24 cellular contexts compared by ENCODE assay signal in genomic region chr13:80928241-80928640, GRCh38.
DNase-seq lines count a peak whose midpoint lies in the region; ATAC-seq, FAIRE-seq and TF ChIP-seq lines count a peak whose summit lies in the region.
"Had no signal": no experiment of that assay in that cellular context is flagged by ENCODE, and none has a peak within 500 bp of the region (broad histone marks: within the 10 kb centered on the region; RNA-seq: fewer than 3 reads in every experiment).

No MANE protein-coding gene starts in this region.

- H2AFZ ChIP-seq in HepG2 (ENCODE audit: low read length), result no peak overlapping the region
- peak overlapping the region; percentile 39; the same call in 1 of the 2 replicates for H2AFZ ChIP-seq in PC-9
- peak overlapping the region; percentile 61 for H2AFZ ChIP-seq in neural progenitor cell (replicated peaks)
- H2AFZ ChIP-seq in smooth muscle cell (ENCODE audit: low read depth), result peak overlapping the region; percentile 5
- H2AFZ ChIP-seq in hepatocyte, result no peak overlapping the region

- no peak for TF ChIP-seq RAD21 in HepG2 (CRISPR knock-in tag; IDR thresholded peaks at IDR 0.05)

- H3K27ac Mint-ChIP-seq in neural progenitor cell, result no peak overlapping the region
- H3K27ac Mint-ChIP-seq: B cell; CD4-positive, alpha-beta T cell; CD8-positive, alpha-beta T cell had no signal

- DNase-seq in HepG2 (ENCODE audit: low spot score), result no peak
- DNase-seq in right lobe of liver, result no peak
- DNase-seq in PC-9, result no peak
- DNase-seq in neural progenitor cell (ENCODE audit: low spot score), result no peak
- no peak for DNase-seq in smooth muscle cell (lab: John Stamatoyannopoulos, UW; ENCODE audit: unreplicated experiment)
- no peak for DNase-seq in NCI-H1105 treated with DMSO at 0.1 percent for 48 hours (lab: John Stamatoyannopoulos, UW)
- DNase-seq in hepatocyte (ENCODE audit: low spot score), result no peak
- no peak for DNase-seq in activated T-cell treated with anti-CD3 and anti-CD28 coated beads, Interleukin-2, amount 50 U/mL, for 1 hour
- DNase-seq: AML-193; Caco-2; Calu3; CD4-positive, alpha-beta T cell; CD8-positive, alpha-beta T cell; DMS79 treated with DMSO at 0.1 percent for 48 hours; GF-D8 had no signal

- in situ Hi-C loops in HepG2 (cut with HindIII; ENCODE audit: extremely low pct_ligation_motif_present, low pct_unique_long_range_greater_than_20kb), result no loop called here

- CTCF ChIA-PET in HepG2 (lab: Yijun Ruan, JAX; ENCODE audit: low intra/inter-chr PET ratio, low total read pairs) (no interaction called here), PC-9 (lab: Charles Lee) (no interaction called here)

- ATAC-seq in HepG2 (no peak), right lobe of liver (no peak)
- ATAC-seq: A549; CD8-positive, alpha-beta T cell had no signal

- H3K36me3 ChIP-seq in HepG2 (replicated peaks in 1 of 2; ENCODE audit: control insufficient read depth in 1 of 2, insufficient read depth in 2 of 2, low read length in 2 of 2), result no peaks in the 10 kb centered on the region
- no peaks in the 10 kb centered on the region for H3K36me3 ChIP-seq in right lobe of liver
- H3K36me3 ChIP-seq in PC-9 (ENCODE audit: low read depth), result no peaks in the 10 kb centered on the region
- H3K36me3 ChIP-seq in neural progenitor cell, result no peaks in the 10 kb centered on the region
- H3K36me3 ChIP-seq in smooth muscle cell (ENCODE audit: low read depth), result no peaks in the 10 kb centered on the region
- no peaks in the 10 kb centered on the region for H3K36me3 ChIP-seq in hepatocyte (replicated peaks; ENCODE audit: insufficient read depth, low read depth)
- H3K36me3 ChIP-seq: BLaER1 treated with 17β-estradiol and CSF1 and Interleukin-3, amounts not matched to agents 10 nM and 100 nM had no signal

- H3K9me2 ChIP-seq in PC-9 (ENCODE audit: insufficient read depth) (no peaks in the 10 kb centered on the region), hepatocyte (replicated peaks; ENCODE audit: insufficient read depth) (no peaks in the 10 kb centered on the region)

- no peaks in the 10 kb centered on the region for H3K36me3 Mint-ChIP-seq in neural progenitor cell
- H3K36me3 Mint-ChIP-seq: CD8-positive, alpha-beta T cell had no signal

- TF ChIP-seq POLR2A in HepG2 (IDR thresholded peaks at IDR 0.05; ENCODE audit: insufficient read depth in 1 of 2, low read depth in 2 of 2, low read length in 2 of 2), result no peak
- no peak for TF ChIP-seq POLR2A in right lobe of liver (IDR thresholded peaks at IDR 0.05)

- H3K9me3 Mint-ChIP-seq in neural progenitor cell, result peaks cover 2% of the 10 kb centered on the region
- H3K9me3 Mint-ChIP-seq: CD4-positive, alpha-beta T cell; CD8-positive, alpha-beta T cell had no signal

- H3K9me3 ChIP-seq in HepG2 (ENCODE audit: low read length), result no peaks in the 10 kb centered on the region
- H3K9me3 ChIP-seq in right lobe of liver, result no peaks in the 10 kb centered on the region
- H3K9me3 ChIP-seq in PC-9 (ENCODE audit: insufficient read depth, low read depth), result no peaks in the 10 kb centered on the region
- no peaks in the 10 kb centered on the region for H3K9me3 ChIP-seq in neural progenitor cell (ENCODE audit: low read depth)
- no peaks in the 10 kb centered on the region for H3K9me3 ChIP-seq in smooth muscle cell (replicated peaks; ENCODE audit: low read depth)
- no peaks in the 10 kb centered on the region for H3K9me3 ChIP-seq in hepatocyte (ENCODE audit: low read depth)
- H3K9me3 ChIP-seq: A549; BLaER1 treated with 17β-estradiol and CSF1 and Interleukin-3, amounts not matched to agents 10 nM and 100 nM; Caco-2 had no signal

- H3K9ac ChIP-seq in HepG2 (ENCODE audit: insufficient read depth, low read depth, low read length), result no peak overlapping the region
- no peak overlapping the region for H3K9ac ChIP-seq in neural progenitor cell
- H3K9ac ChIP-seq in smooth muscle cell (ENCODE audit: low read depth), result no peak overlapping the region
- H3K9ac ChIP-seq: BLaER1 treated with 17β-estradiol and CSF1 and Interleukin-3, amounts not matched to agents 10 nM and 100 nM had no signal

- TF ChIP-seq CTCF in HepG2 (CRISPR knock-in tag; IDR thresholded peaks at IDR 0.05) (no peak), right lobe of liver (IDR thresholded peaks at IDR 0.05) (no peak), PC-9 (conservative IDR thresholded peaks at IDR 0.05) (no peak), neural progenitor cell (IDR thresholded peaks at IDR 0.05) (no peak), smooth muscle cell (IDR thresholded peaks at IDR 0.05; ENCODE audit: borderline replicate concordance, insufficient read depth, poor library complexity, severe bottlenecking) (no peak), hepatocyte (IDR thresholded peaks at IDR 0.05; ENCODE audit: poor library complexity) (no peak)

- H3K4me1 ChIP-seq in HepG2 (ENCODE audit: insufficient read depth, low read length) (no peaks in the 10 kb centered on the region), right lobe of liver (no peaks in the 10 kb centered on the region), PC-9 (replicated peaks; ENCODE audit: insufficient read depth) (no peaks in the 10 kb centered on the region), neural progenitor cell (no peaks in the 10 kb centered on the region), smooth muscle cell (ENCODE audit: low read depth) (no peaks in the 10 kb centered on the region), hepatocyte (ENCODE audit: insufficient read depth) (no peaks in the 10 kb centered on the region)
- H3K4me1 ChIP-seq: A549; BLaER1 treated with 17β-estradiol and CSF1 and Interleukin-3, amounts not matched to agents 10 nM and 100 nM; Caco-2 had no signal

- no peaks in the 10 kb centered on the region for H3F3A ChIP-seq in PC-9 (ENCODE audit: insufficient read depth, low read depth)
- no peaks in the 10 kb centered on the region for H3F3A ChIP-seq in neural progenitor cell (ENCODE audit: low read depth)
- H3F3A ChIP-seq in smooth muscle cell (ENCODE audit: low read depth), result no peaks in the 10 kb centered on the region

- H3K4me2 ChIP-seq in HepG2 (ENCODE audit: low read depth, low read length) (no peak overlapping the region), PC-9 (no peak overlapping the region), neural progenitor cell (no peak overlapping the region), smooth muscle cell (no peak overlapping the region), hepatocyte (no peak overlapping the region)
- H3K4me2 ChIP-seq: A549; BLaER1 treated with 17β-estradiol and CSF1 and Interleukin-3, amounts not matched to agents 10 nM and 100 nM had no signal

- H3K27me3 ChIP-seq in HepG2 (ENCODE audit: control insufficient read depth in 1 of 2, insufficient read depth in 2 of 2, low read length in 2 of 2) (no peaks in the 10 kb centered on the region; a peak in 1 of 5 replicates), right lobe of liver (no peaks in the 10 kb centered on the region), PC-9 (ENCODE audit: insufficient read depth, low read depth) (no peaks in the 10 kb centered on the region), neural progenitor cell (no peaks in the 10 kb centered on the region), smooth muscle cell (ENCODE audit: low read depth) (no peaks in the 10 kb centered on the region), hepatocyte (no peaks in the 10 kb centered on the region)
- H3K27me3 ChIP-seq: BLaER1 treated with 17β-estradiol and CSF1 and Interleukin-3, amounts not matched to agents 10 nM and 100 nM had no signal

- no peak overlapping the region for H3K27ac ChIP-seq in HepG2 (ENCODE audit: extremely low read length, insufficient read depth, low read length)
- no peak overlapping the region for H3K27ac ChIP-seq in right lobe of liver
- no peak overlapping the region for H3K27ac ChIP-seq in PC-9
- H3K27ac ChIP-seq in neural progenitor cell, result no peak overlapping the region
- H3K27ac ChIP-seq in smooth muscle cell (ENCODE audit: low read depth), result no peak overlapping the region
- no peak overlapping the region for H3K27ac ChIP-seq in hepatocyte
- H3K27ac ChIP-seq: 22Rv1; A549; BLaER1 treated with 17β-estradiol and CSF1 and Interleukin-3, amounts not matched to agents 10 nM and 100 nM; C4-2B had no signal

- POLR2A ChIA-PET in HepG2 (lab: Yijun Ruan, JAX) (no interaction called here), PC-9 (lab: Charles Lee; ENCODE audit: unreplicated experiment) (no interaction called here)

- no peaks in the 10 kb centered on the region for H3K4me1 Mint-ChIP-seq in neural progenitor cell
- H3K4me1 Mint-ChIP-seq: B cell had no signal

- intact Hi-C loops in HepG2 (cut with micrococcal nuclease; ENCODE audit: unreplicated experiment) (no loop called here), right lobe of liver (cut with DNase I) (no loop called here), PC-9 (cut with micrococcal nuclease; ENCODE audit: unreplicated experiment) (no loop called here)

- H3K27me3 Mint-ChIP-seq in neural progenitor cell (ENCODE audit: insufficient read depth, low read depth), result no peaks in the 10 kb centered on the region
- H3K27me3 Mint-ChIP-seq: B cell; CD4-positive, alpha-beta T cell had no signal

- BruUV-seq in HepG2 (replicated peaks; lab: Mats Ljungman, UMichigan), result no TSS peak
- no TSS peak for BruUV-seq in PC-9 (replicated peaks; lab: Mats Ljungman, UMichigan)

- no peak overlapping the region for H3K4me3 Mint-ChIP-seq in neural progenitor cell
- H3K4me3 Mint-ChIP-seq: B cell; CD4-positive, alpha-beta T cell; CD8-positive, alpha-beta T cell had no signal

- TF ChIP-seq EP300 in HepG2 (IDR thresholded peaks at IDR 0.05; ENCODE audit: low read depth in 2 of 2, low read length in 2 of 2) (no peak), HepG2 (CRISPR knock-in tag; IDR thresholded peaks at IDR 0.05; ENCODE audit: borderline replicate concordance) (no peak)

- FAIRE-seq in HepG2 (lab: Jason Lieb, UNC), result no peak
- FAIRE-seq: A549, D721Med, G401.6, GM12892, GM18507 had no signal

- 3% methylated on average over 3 of the region's 3 CpGs for WGBS in HepG2 (ENCODE audit: low lambda C conversion rate)
- whole genome bisulfite sequencing in right lobe of liver (ENCODE audit: insufficient coverage, low coverage, low lambda C conversion rate, missing lambda C conversion rate), result 77% methylated on average over 3 of the region's 3 CpGs
- 89% methylated on average over 3 of the region's 3 CpGs for WGBS in smooth muscle cell (ENCODE audit: low lambda C conversion rate)
- WGBS in hepatocyte (ENCODE audit: low lambda C conversion rate, missing lambda C conversion rate), result 88% methylated on average over 3 of the region's 3 CpGs

- H3K4me3 ChIP-seq in HepG2 (replicated peaks in 1 of 3; ENCODE audit: insufficient read depth in 1 of 3, low read depth in 2 of 3, low read length in 3 of 3), result no peak overlapping the region
- H3K4me3 ChIP-seq in right lobe of liver, result no peak overlapping the region
- H3K4me3 ChIP-seq in PC-9, result no peak overlapping the region
- H3K4me3 ChIP-seq in neural progenitor cell, result no peak overlapping the region
- no peak overlapping the region for H3K4me3 ChIP-seq in smooth muscle cell
- no peak overlapping the region for H3K4me3 ChIP-seq in hepatocyte
- H3K4me3 ChIP-seq: A549; BLaER1 treated with 17β-estradiol and CSF1 and Interleukin-3, amounts not matched to agents 10 nM and 100 nM had no signal

- H4K20me1 ChIP-seq in HepG2 (ENCODE audit: insufficient read depth, low read length) (no peaks in the 10 kb centered on the region), PC-9 (ENCODE audit: insufficient read depth) (no peaks in the 10 kb centered on the region), neural progenitor cell (ENCODE audit: low read depth) (no peaks in the 10 kb centered on the region), smooth muscle cell (ENCODE audit: low read depth) (no peaks in the 10 kb centered on the region), hepatocyte (ENCODE audit: insufficient read depth, poor library complexity, severe bottlenecking) (no peaks in the 10 kb centered on the region)
- H4K20me1 ChIP-seq: BLaER1 treated with 17β-estradiol and CSF1 and Interleukin-3, amounts not matched to agents 10 nM and 100 nM had no signal

- no peaks in the 10 kb centered on the region for H3K79me2 ChIP-seq in HepG2 (ENCODE audit: insufficient read depth, low read length)
- no peaks in the 10 kb centered on the region for H3K79me2 ChIP-seq in PC-9 (ENCODE audit: low read depth)
- H3K79me2 ChIP-seq in neural progenitor cell (ENCODE audit: low read depth), result no peaks in the 10 kb centered on the region
- H3K79me2 ChIP-seq in smooth muscle cell (ENCODE audit: low read depth), result no peaks in the 10 kb centered on the region
- H3K79me2 ChIP-seq in hepatocyte, result no peaks in the 10 kb centered on the region

Comparison
In these comparisons a context has a peak if more than half of its experiments do, and no peak if none do; other contexts are left out.
1. H2AFZ ChIP-seq: peak in PC-9 (single experiment), neural progenitor cell (single experiment) and smooth muscle cell (single experiment); none in HepG2 (single experiment) and hepatocyte (single experiment).